In genomic region chr3:148090156-148090555, GRCh38 we compare ENCODE assay signal across 20 cellular contexts.
"Had no signal": no experiment of that assay in that cellular context is flagged by ENCODE, and none has a peak within 500 bp of the region (broad histone marks: within the 10 kb centered on the region; RNA-seq: fewer than 3 reads in every experiment).

No MANE protein-coding gene starts in this region.

- H3K9me3 Mint-ChIP-seq: stimulated activated naive CD8-positive, alpha-beta T cell treated with anti-CD3 and anti-CD28 coated beads, Interleukin-15, amount 100 ng/mL, for 72 hours had no signal

- ATAC-seq: left ventricle myocardium superior; lower lobe of right lung; naive thymus-derived CD8-positive, alpha-beta T cell; psoas muscle; right lobe of liver; stimulated activated naive CD8-positive, alpha-beta T cell treated with anti-CD3 and anti-CD28 coated beads, Interleukin-15, amount 100 ng/mL, for 72 hours had no signal

- H3K36me3 Mint-ChIP-seq: naive thymus-derived CD8-positive, alpha-beta T cell had no signal

- H3K9me3 ChIP-seq: lower lobe of right lung, ovary, psoas muscle, right lobe of liver, suprapubic skin, transverse colon, vagina had no signal

- H3K27ac ChIP-seq: lower lobe of right lung, ovary, psoas muscle, right lobe of liver, suprapubic skin, transverse colon, vagina had no signal

- DNase-seq: dorsolateral prefrontal cortex; effector CD4-positive, alpha-beta T cell; hypothalamus; left ventricle myocardium superior; lower lobe of right lung; naive thymus-derived CD8-positive, alpha-beta T cell; nucleus accumbens; ovary; posterior cingulate gyrus; psoas muscle; retina; right lobe of liver; small intestine; stimulated activated CD4-positive, alpha-beta T cell treated with anti-CD3 and anti-CD28 coated beads, Interleukin-15, amount 100 ng/mL, for 24 hours; stimulated activated CD4-positive, alpha-beta T cell treated with anti-CD3 and anti-CD28 coated beads, Interleukin-2, amount 100 ng/mL, for 48 hours; stimulated activated naive CD4-positive, alpha-beta T cell; stimulated activated naive CD8-positive, alpha-beta T cell treated with anti-CD3 and anti-CD28 coated beads, Interleukin-15, amount 100 ng/mL, for 72 hours; transverse colon had no signal

- H3K27me3 Mint-ChIP-seq: naive thymus-derived CD8-positive, alpha-beta T cell; stimulated activated naive CD8-positive, alpha-beta T cell treated with anti-CD3 and anti-CD28 coated beads, Interleukin-15, amount 100 ng/mL, for 72 hours had no signal

- H3K4me3 Mint-ChIP-seq: naive thymus-derived CD8-positive, alpha-beta T cell; stimulated activated naive CD8-positive, alpha-beta T cell treated with anti-CD3 and anti-CD28 coated beads, Interleukin-15, amount 100 ng/mL, for 72 hours had no signal

- H3K4me1 ChIP-seq: lower lobe of right lung, psoas muscle, right lobe of liver, suprapubic skin, transverse colon, vagina had no signal

- H3K27me3 ChIP-seq: ovary, right lobe of liver, suprapubic skin, transverse colon, vagina had no signal

- H3K4me3 ChIP-seq: dorsolateral prefrontal cortex, lower lobe of right lung, ovary, psoas muscle, right lobe of liver, suprapubic skin, transverse colon, vagina had no signal

- H3K4me1 Mint-ChIP-seq: stimulated activated naive CD8-positive, alpha-beta T cell treated with anti-CD3 and anti-CD28 coated beads, Interleukin-15, amount 100 ng/mL, for 72 hours had no signal

- H3K27ac Mint-ChIP-seq: stimulated activated naive CD8-positive, alpha-beta T cell treated with anti-CD3 and anti-CD28 coated beads, Interleukin-15, amount 100 ng/mL, for 72 hours had no signal

- H3K36me3 ChIP-seq: lower lobe of right lung, ovary, right lobe of liver, suprapubic skin, transverse colon, vagina had no signal
